ENCODE assay signal across 8 cellular contexts in genomic region chr16:78002915-78003538, GRCh38. TPM values are rescaled to one million over a fixed set of nuclear protein-coding genes. Genes with fewer than 3 reads are reported as not detected.
DNase-seq lines count a peak whose midpoint lies in the region; ATAC-seq and TF ChIP-seq lines count a peak whose summit lies in the region.

No MANE protein-coding gene starts in this region.

- no peaks in the 10 kb centered on the region for H3K36me3 ChIP-seq in prostate gland

- intact Hi-C loops in cardiac septum (cut with DNase I) = loop anchor here (2.0 kb wide), 1 partner anchor 328 kb away; no protein-coding TSS in a partner anchor
- intact Hi-C loops in prostate gland (cut with DNase I) = no loop called here

- no peaks in the 10 kb centered on the region for H3K36me3 Mint-ChIP-seq in activated naive CD8-positive, alpha-beta T cell treated with anti-CD3 and anti-CD28 coated beads for 36 hours

- no peak overlapping the region for H3K4me3 Mint-ChIP-seq in activated naive CD8-positive, alpha-beta T cell treated with anti-CD3 and anti-CD28 coated beads for 36 hours

- TF ChIP-seq CTCF in GM12872 (IDR thresholded peaks at IDR 0.05; ENCODE audit: insufficient read depth, low read depth, low read length) (peak; percentile 91), NB4 (IDR thresholded peaks at IDR 0.05; ENCODE audit: low read depth, low read length) (peak; percentile 81), prostate gland (IDR thresholded peaks at IDR 0.05) (peak; percentile 49 to 74 (median 72))

- 18% methylated on average over 11 of the region's 11 CpGs for WGBS in prostate gland

- H3K27ac Mint-ChIP-seq in activated naive CD8-positive, alpha-beta T cell treated with anti-CD3 and anti-CD28 coated beads for 36 hours = no peak overlapping the region

- no peaks in the 10 kb centered on the region for H3K4me1 ChIP-seq in prostate gland (replicated peaks)

- H3K4me1 Mint-ChIP-seq in activated naive CD8-positive, alpha-beta T cell treated with anti-CD3 and anti-CD28 coated beads for 36 hours = peaks cover 2% of the 10 kb centered on the region

- no peak overlapping the region for H3K27ac ChIP-seq in prostate gland

- no peaks in the 10 kb centered on the region for H3K9me3 ChIP-seq in prostate gland

- no peaks in the 10 kb centered on the region for H3K27me3 ChIP-seq in prostate gland (replicated peaks; ENCODE audit: insufficient read depth)

- TF ChIP-seq POLR2A in NB4 (IDR thresholded peaks at IDR 0.05; ENCODE audit: extremely low read depth, insufficient read length) = no peak
- TF ChIP-seq POLR2A in prostate gland (IDR thresholded peaks at IDR 0.05) = no peak

- peak; percentile 99 for ATAC-seq in HG02588 (IDR thresholded peaks at IDR 0.05; ENCODE audit: unreplicated experiment)
- ATAC-seq in SK-N-SH treated with all-trans-retinoic acid at 6 μM for 48 hours = peak; percentile 98

- peaks cover 10% of the 10 kb centered on the region for H3K27me3 Mint-ChIP-seq in activated naive CD8-positive, alpha-beta T cell treated with anti-CD3 and anti-CD28 coated beads for 36 hours

- H3K4me3 ChIP-seq in NB4 (ENCODE audit: low read depth, low read length) (no peak overlapping the region), prostate gland (no peak overlapping the region)

- DNase-seq in NB4 (ENCODE audit: low read depth) (peak; percentile 90), cardiac septum (ENCODE audit: low spot score) (peak; percentile 87), prostate gland (ENCODE audit: low spot score) (peak; percentile 64), amniotic stem cell (lab: John Stamatoyannopoulos, UW) (no peak)
- peak; percentile 77 for DNase-seq in activated naive CD8-positive, alpha-beta T cell treated with anti-CD3 and anti-CD28 coated beads for 36 hours

- no peaks in the 10 kb centered on the region for H3K9me3 Mint-ChIP-seq in activated naive CD8-positive, alpha-beta T cell treated with anti-CD3 and anti-CD28 coated beads for 36 hours

TF ChIP-seq in SK-N-SH treated with all-trans-retinoic acid at 6 μM for 48 hours, 23 proteins besides CTCF, POLR2A, EP300 and RAD21:
- TF ChIP-seq TSHZ2 (CRISPR knock-in tag; IDR thresholded peaks at IDR 0.05) (peak; percentile 59; the same call in 1 of the 2 replicates), ZNF8 (CRISPR knock-in tag; IDR thresholded peaks at IDR 0.05) (no peak)

RNA-seq across cellular contexts. Expression of gene CLEC3A, which starts 19.3 kb away (rescaled TPM):
- not detected for total RNA-seq in activated naive CD8-positive, alpha-beta T cell treated with anti-CD3 and anti-CD28 coated beads for 36 hours
- total RNA-seq in cardiac septum (not detected), prostate gland (1 to 10 TPM in 1 of 2 donors, under 1 TPM in 1; 0.51 to 5.5 TPM)
